In genomic region chr6:30463651-30464618, GRCh38 we compare ENCODE assay signal across 8 cellular contexts. TPM values are rescaled to one million over a fixed set of nuclear protein-coding genes. Genes with fewer than 3 reads are reported as not detected.
DNase-seq lines count a peak whose midpoint lies in the region; ATAC-seq, FAIRE-seq and TF ChIP-seq lines count a peak whose summit lies in the region.

No MANE protein-coding gene starts in this region.

- H3K9me3 Mint-ChIP-seq in GM23338: no peaks in the 10 kb centered on the region; the same call in 2 of the 3 replicates
- peaks cover 16% of the 10 kb centered on the region for H3K9me3 Mint-ChIP-seq in activated B cell treated with CpG ODN at 0.5 μM for 24 hours

- H3K4me3 ChIP-seq in GM23338 (no peak overlapping the region), endothelial cell of umbilical vein (replicated peaks in 1 of 3; ENCODE audit: insufficient read depth in 1 of 3, low read depth in 1 of 3, low read length in 3 of 3) (no peak overlapping the region), small intestine (ENCODE audit: low read depth in 1 of 2, low read length in 2 of 2) (peak overlapping the region in 1 of 2 donors; percentile 3)

- H3K4me1 ChIP-seq in GM23338 (ENCODE audit: insufficient read depth) (no peaks in the 10 kb centered on the region; the same call in 1 of the 2 replicates), endothelial cell of umbilical vein (ENCODE audit: control insufficient read depth, extremely low read depth, insufficient read depth, low read length) (peaks cover 2% of the 10 kb centered on the region), small intestine (ENCODE audit: control insufficient read depth in 2 of 2, insufficient read depth in 1 of 2, low read depth in 1 of 2, low read length in 1 of 2) (peaks cover 0 to 2% of the 10 kb centered on the region in 2 donors)

- H2AFZ ChIP-seq in GM23338: no peak overlapping the region
- H2AFZ ChIP-seq in endothelial cell of umbilical vein (ENCODE audit: low read depth, low read length): no peak overlapping the region

- H3K36me3 ChIP-seq in GM23338 (ENCODE audit: insufficient read depth) (no peaks in the 10 kb centered on the region), endothelial cell of umbilical vein (ENCODE audit: control insufficient read depth in 2 of 2, extremely low read depth in 1 of 2, insufficient read depth in 2 of 2, low read length in 2 of 2) (no peaks in the 10 kb centered on the region), small intestine (ENCODE audit: control insufficient read depth in 2 of 2, insufficient read depth in 2 of 2, low read length in 2 of 2) (no peaks in the 10 kb centered on the region)

- ATAC-seq in GM23338 (peak; percentile 9), activated B cell treated with CpG ODN at 0.5 μM for 24 hours (ENCODE audit: low read depth) (peak; percentile 48), GM21367 (IDR thresholded peaks at IDR 0.05; ENCODE audit: unreplicated experiment) (no peak), GM19351 (IDR thresholded peaks at IDR 0.05; ENCODE audit: unreplicated experiment) (no peak), GM18861 (IDR thresholded peaks at IDR 0.05; ENCODE audit: unreplicated experiment) (no peak)

- H3K36me3 Mint-ChIP-seq in GM23338 (ENCODE audit: low read depth): no peaks in the 10 kb centered on the region
- H3K36me3 Mint-ChIP-seq in activated B cell treated with CpG ODN at 0.5 μM for 24 hours (ENCODE audit: low read depth): peaks cover 2% of the 10 kb centered on the region

- H3K9me1 ChIP-seq in endothelial cell of umbilical vein (replicated peaks; ENCODE audit: control insufficient read depth, extremely low read depth, insufficient read depth, low read length): no peaks in the 10 kb centered on the region

- H3K4me3 Mint-ChIP-seq in GM23338 (no peak overlapping the region), activated B cell treated with CpG ODN at 0.5 μM for 24 hours (peak overlapping the region; percentile 58)

- peaks cover 9% of the 10 kb centered on the region; the same call in 1 of the 2 replicates for H3F3A ChIP-seq in GM23338 (replicated peaks; ENCODE audit: low read depth)

- FAIRE-seq in endothelial cell of umbilical vein (lab: Jason Lieb, UNC) (no peak), small intestine (lab: Jason Lieb, UNC) (no peak)

- no peak overlapping the region for H3K27ac ChIP-seq in GM23338 (ENCODE audit: low read depth)
- no peak overlapping the region for H3K27ac ChIP-seq in endothelial cell of umbilical vein (ENCODE audit: insufficient read depth, low read depth, low read length)
- H3K27ac ChIP-seq in small intestine (ENCODE audit: low read depth in 1 of 2, low read length in 1 of 2): no peak overlapping the region

- no peaks in the 10 kb centered on the region for H3K9me2 ChIP-seq in GM23338 (ENCODE audit: insufficient read depth)

- H3K4me2 ChIP-seq in GM23338: no peak overlapping the region
- H3K4me2 ChIP-seq in endothelial cell of umbilical vein (ENCODE audit: insufficient read depth, low read length): no peak overlapping the region

- no peaks in the 10 kb centered on the region for H3K79me2 ChIP-seq in GM23338 (replicated peaks; ENCODE audit: insufficient read depth)
- no peaks in the 10 kb centered on the region for H3K79me2 ChIP-seq in endothelial cell of umbilical vein (ENCODE audit: control insufficient read depth, insufficient read depth, low read length)

- WGBS in small intestine, 3 donors: 16 to 18% (median 18%) methylated on average over 59 to 64 of the region's 64 CpGs

- H3K9ac ChIP-seq in endothelial cell of umbilical vein (replicated peaks; ENCODE audit: extremely low read depth, insufficient read depth, low read length): no peak overlapping the region

- TF ChIP-seq CTCF in GM23338 (conservative IDR thresholded peaks at IDR 0.05; ENCODE audit: low read depth in 2 of 2) (no peak), activated B cell treated with CpG ODN at 0.5 μM for 24 hours (IDR thresholded peaks at IDR 0.05) (no peak), endothelial cell of umbilical vein (IDR thresholded peaks at IDR 0.05; ENCODE audit: extremely low read depth in 1 of 2, insufficient read depth in 1 of 2, low read depth in 1 of 2, low read length in 2 of 2) (no peak)

- no TSS peak for BruUV-seq in endothelial cell of umbilical vein (replicated peaks; lab: Mats Ljungman, UMichigan)

- TF ChIP-seq POLR2A in endothelial cell of umbilical vein (IDR thresholded peaks at IDR 0.05; ENCODE audit: low read depth, low read length): no peak

- H4K20me1 ChIP-seq in GM23338 (replicated peaks; ENCODE audit: insufficient read depth) (no peaks in the 10 kb centered on the region), endothelial cell of umbilical vein (replicated peaks; ENCODE audit: control insufficient read depth, extremely low read depth, insufficient read depth, low read length) (no peaks in the 10 kb centered on the region)

- peaks cover 93% of the 10 kb centered on the region for H3K27me3 Mint-ChIP-seq in GM23338 (ENCODE audit: insufficient read depth, low read depth, poor library complexity)
- peaks cover 68% of the 10 kb centered on the region for H3K27me3 Mint-ChIP-seq in activated B cell treated with CpG ODN at 0.5 μM for 24 hours

- no peaks in the 10 kb centered on the region for H3K9me3 ChIP-seq in endothelial cell of umbilical vein (replicated peaks; ENCODE audit: control insufficient read depth, insufficient read depth, low read length)
- H3K9me3 ChIP-seq in small intestine (ENCODE audit: control insufficient read depth, low read depth): no peaks in the 10 kb centered on the region

- H3K27ac Mint-ChIP-seq in GM23338 (no peak overlapping the region), activated B cell treated with CpG ODN at 0.5 μM for 24 hours (no peak overlapping the region)

- peaks cover 98% of the 10 kb centered on the region for H3K27me3 ChIP-seq in GM23338 (ENCODE audit: insufficient read depth)
- peaks cover 79 to 92% of the 10 kb centered on the region in 2 experiments for H3K27me3 ChIP-seq in endothelial cell of umbilical vein (ENCODE audit: control insufficient read depth in 2 of 2, insufficient read depth in 2 of 2, low read length in 2 of 2)
- H3K27me3 ChIP-seq in small intestine (ENCODE audit: control insufficient read depth in 2 of 2, insufficient read depth in 2 of 2, low read length in 2 of 2): peaks cover 4 to 54% of the 10 kb centered on the region in 2 donors

- peak; percentile 53 for DNase-seq in GM23338 (ENCODE audit: low spot score)
- peak; percentile 46 for DNase-seq in activated B cell treated with CpG ODN at 0.5 μM for 24 hours
- no peak for DNase-seq in endothelial cell of umbilical vein (ENCODE audit: low read depth, low spot score)
- DNase-seq in small intestine: peak; percentile 44
- no peak for DNase-seq in NCI-H2196 (lab: John Stamatoyannopoulos, UW; ENCODE audit: unreplicated experiment)

- intact Hi-C loops in activated B cell treated with CpG ODN at 0.5 μM for 24 hours (cut with micrococcal nuclease): loop anchor here (10.0 kb wide), 1 partner anchor 441 kb away; the partner anchor contains the start of gene GTF2H4
- intact Hi-C loops in endothelial cell of umbilical vein (cut with micrococcal nuclease): no loop called here

- dilution Hi-C loops in endothelial cell of umbilical vein (cut with MboI; ENCODE audit: extremely low pct_ligation_motif_present, low sequenced_read_pairs): no loop called here

- CTCF ChIA-PET in activated B cell treated with CpG ODN at 0.5 μM for 24 hours (lab: Charles Lee) (interaction anchor here (0.6 to 7.3 kb wide), 3 partner anchors 9 to 80 kb away, joined by 3 to 54 read pairs (median 4); no protein-coding TSS in a partner anchor), endothelial cell of umbilical vein (lab: Charles Lee) (interaction anchor here (0.8 to 5.7 kb wide), 5 partner anchors 11 to 81 kb away, joined by 3 to 51 read pairs (median 5); no protein-coding TSS in a partner anchor)

- H3K4me1 Mint-ChIP-seq in GM23338: peaks cover 6% of the 10 kb centered on the region
- H3K4me1 Mint-ChIP-seq in activated B cell treated with CpG ODN at 0.5 μM for 24 hours: peaks cover 37% of the 10 kb centered on the region

- POLR2A ChIA-PET in activated B cell treated with CpG ODN at 0.5 μM for 24 hours (lab: Charles Lee) (interaction anchor here (0.6 to 1.6 kb wide), 3 partner anchors 11 to 1734 kb away, joined by 3 to 7 read pairs (median 7); no protein-coding TSS in a partner anchor), endothelial cell of umbilical vein (lab: Charles Lee) (no interaction called here)

TF ChIP-seq in GM23338, 12 proteins besides CTCF, POLR2A, EP300 and RAD21 (continues in another document):
- TF ChIP-seq NANOG (IDR thresholded peaks at IDR 0.05; ENCODE audit: borderline replicate concordance) (no peak), CREB1 (CRISPR knock-in tag; IDR thresholded peaks at IDR 0.05; ENCODE audit: low read depth) (no peak), ZNF114 (CRISPR knock-in tag; IDR thresholded peaks at IDR 0.05) (no peak), JUNB (IDR thresholded peaks at IDR 0.05; ENCODE audit: unreplicated experiment) (no peak), EZH2phosphoT487 (IDR thresholded peaks at IDR 0.05; ENCODE audit: unreplicated experiment) (no peak)

TF ChIP-seq in endothelial cell of umbilical vein, 7 proteins besides CTCF, POLR2A, EP300 and RAD21:
- TF ChIP-seq MYC (IDR thresholded peaks at IDR 0.05; ENCODE audit: low read depth, low read length) (no peak), EZH2 (IDR thresholded peaks at IDR 0.05; ENCODE audit: borderline replicate concordance, low read depth, low read length, severe bottlenecking) (peak; percentile 83)

RNA-seq across cellular contexts. Expression of gene HLA-E, which starts 25.4 kb away (rescaled TPM):
- total RNA-seq in GM23338 (2014; rRNA removed; shearing (Covaris generic)): 36.0 and 44.2 TPM in 2 replicates
- polyA plus RNA-seq in GM23338 (2016; fragmentation: Nextera tagmentation; extraction: Ambion mirVana) (15.6 and 15.9 TPM in 2 replicates), endothelial cell of umbilical vein (277 and 298 TPM in 2 replicates), small intestine (100 to 1,000 TPM in 2 of 3 donors, 10 to 100 TPM in 1; 72.5 to 494 (median 228) TPM)
- total RNA-seq in activated B cell treated with CpG ODN at 0.5 μM for 24 hours (737 and 740 TPM in 2 replicates), endothelial cell of umbilical vein (249 and 271 TPM in 2 replicates)
- 254 and 295 TPM in 2 replicates for polyA plus RNA-seq in endothelial cell of umbilical vein (2011; cell fraction: cytosol; rRNA removed)
- 225 and 229 TPM in 2 replicates for polyA plus RNA-seq in endothelial cell of umbilical vein (2011; cell fraction: nucleus; rRNA removed)
- 225 and 308 TPM in 2 replicates for polyA plus RNA-seq in endothelial cell of umbilical vein (2012)
- polyA minus RNA-seq in endothelial cell of umbilical vein: 251 and 253 TPM in 2 replicates
- polyA minus RNA-seq in endothelial cell of umbilical vein (2011; cell fraction: cytosol; rRNA and poly(A)+ RNA removed): 24.6 TPM
- 74.0 and 113 TPM in 2 replicates for polyA minus RNA-seq in endothelial cell of umbilical vein (2011; cell fraction: nucleus; rRNA and poly(A)+ RNA removed)

Comparison
In these comparisons a context has a peak if more than half of its experiments do, and no peak if none do; other contexts are left out.
1. ATAC-seq: peak in GM23338 (single experiment) and activated B cell treated with CpG ODN at 0.5 μM for 24 hours (single experiment); none in GM21367 (single experiment), GM19351 (single experiment) and GM18861 (single experiment).
2. DNase-seq: peak in GM23338 (single experiment), activated B cell treated with CpG ODN at 0.5 μM for 24 hours (single experiment) and small intestine (single experiment); none in endothelial cell of umbilical vein (single experiment) and NCI-H2196 (single experiment).